Comparison of ENCODE assay signal across 8 cellular contexts in the genomic region with DNA sequence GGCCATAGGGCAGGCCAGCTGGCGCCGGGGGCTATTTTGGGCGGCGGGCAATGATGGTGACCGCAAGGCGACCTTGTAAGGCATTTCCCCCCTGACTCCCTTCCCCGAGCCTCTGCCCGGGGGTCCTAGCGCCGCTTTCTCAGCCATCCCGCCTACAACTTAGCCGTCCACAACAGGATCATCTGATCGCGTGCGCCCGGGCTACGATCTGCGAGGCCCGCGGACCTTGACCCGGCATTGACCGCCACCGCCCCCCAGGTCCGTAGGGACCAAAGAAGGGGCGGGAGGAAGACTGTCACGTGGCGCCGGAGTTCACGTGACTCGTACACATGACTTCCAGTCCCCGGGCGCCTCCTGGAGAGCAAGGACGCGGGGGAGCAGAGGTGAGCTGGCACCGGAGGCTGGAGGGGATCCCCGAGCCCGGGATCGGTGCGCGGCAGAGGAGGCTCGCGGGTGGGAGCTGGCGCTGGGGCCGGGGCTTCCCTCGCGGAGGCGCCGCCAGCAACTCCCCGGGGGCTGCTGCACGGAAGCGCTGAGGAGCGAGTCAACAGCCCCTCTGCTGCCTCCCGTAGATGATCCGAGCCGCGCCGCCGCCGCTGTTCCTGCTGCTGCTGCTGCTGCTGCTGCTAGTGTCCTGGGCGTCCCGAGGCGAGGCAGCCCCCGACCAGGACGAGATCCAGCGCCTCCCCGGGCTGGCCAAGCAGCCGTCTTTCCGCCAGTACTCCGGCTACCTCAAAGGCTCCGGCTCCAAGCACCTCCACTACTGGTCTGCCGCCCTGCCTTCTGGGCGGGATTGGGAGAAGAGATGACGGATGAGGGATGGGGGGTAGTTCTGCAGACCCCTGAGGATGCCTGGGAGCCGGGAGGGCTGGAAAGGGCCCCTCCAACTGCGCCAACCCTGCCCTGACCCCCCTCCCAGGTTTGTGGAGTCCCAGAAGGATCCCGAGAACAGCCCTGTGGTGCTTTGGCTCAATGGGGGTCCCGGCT. TPM values are rescaled to one million over a fixed set of nuclear protein-coding genes. Genes with fewer than 3 reads are reported as not detected.
DNase-seq lines count a peak whose midpoint lies in the region; ATAC-seq, FAIRE-seq and TF ChIP-seq lines count a peak whose summit lies in the region.

A gene (plus strand): TSS at position 339 of the 987 bp plus-strand sequence. CDS start 234 bp downstream, at position 573.
A gene with protein sequence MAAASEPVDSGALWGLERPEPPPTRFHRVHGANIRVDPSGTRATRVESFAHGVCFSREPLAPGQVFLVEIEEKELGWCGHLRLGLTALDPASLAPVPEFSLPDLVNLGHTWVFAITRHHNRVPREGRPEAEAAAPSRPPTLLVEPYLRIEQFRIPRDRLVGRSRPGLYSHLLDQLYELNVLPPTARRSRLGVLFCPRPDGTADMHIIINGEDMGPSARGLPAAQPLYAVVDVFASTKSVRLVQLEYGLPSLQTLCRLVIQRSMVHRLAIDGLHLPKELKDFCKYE (minus strand): TSS at position 212 of the 987 bp plus-strand sequence. CDS start 217 bp downstream, outside the sequence.

- no peak for TF ChIP-seq CTCF in astrocyte of the cerebellum (IDR thresholded peaks at IDR 0.05; ENCODE audit: low read depth, low read length, missing control alignments)
- no peak for TF ChIP-seq CTCF in hepatocyte (IDR thresholded peaks at IDR 0.05; ENCODE audit: poor library complexity)

- peak; percentile 100 for DNase-seq in GM12892 (ENCODE audit: insufficient read length)
- DNase-seq in NCI-H1436 (lab: John Stamatoyannopoulos, UW) = peak; percentile 75
- peak; percentile 74 for DNase-seq in T-helper 9 cell
- peak; percentile 69 for DNase-seq in astrocyte of the cerebellum (ENCODE audit: low read depth)
- peak; percentile 96 for DNase-seq in hepatocyte (ENCODE audit: low spot score)
- DNase-seq in retina = peak; percentile 99
- peak; percentile 94 to 97 for DNase-seq in aorta

- H3K9me3 ChIP-seq in hepatocyte (ENCODE audit: low read depth) = no peaks in the 10 kb centered on the region
- no peaks in the 10 kb centered on the region for H3K9me3 ChIP-seq in aorta (ENCODE audit: control insufficient read depth, low read length)

- intact Hi-C loops in aorta (cut with DNase I) = loop anchor here (1.0 to 5.0 kb wide), 3 partner anchors 43 to 94 kb away; a partner anchor contains a TSS

- H3K4me3 ChIP-seq in astrocyte of the cerebellum (ENCODE audit: low read depth, low read length) (peak within 1 kb of the TSS; percentile 78), hepatocyte (peak within 1 kb of the TSS; percentile 26), aorta (ENCODE audit: low read length in 2 of 2) (peak within 1 kb of the TSS; percentile 42 to 55)

- peak; percentile 88 for FAIRE-seq in GM12892 (lab: Jason Lieb, UNC)

- 4% methylated on average over 73 of the region's 77 CpGs for WGBS in hepatocyte (ENCODE audit: low lambda C conversion rate, missing lambda C conversion rate)
- 1% methylated on average over 60 to 77 of the region's 77 CpGs for WGBS in aorta, 2 donors

- in situ Hi-C loops in astrocyte of the cerebellum (cut with HindIII; ENCODE audit: low sequenced_read_pairs) = no loop called here

- H3K36me3 ChIP-seq in hepatocyte (replicated peaks; ENCODE audit: insufficient read depth, low read depth) (no peaks in the 10 kb centered on the region), aorta (ENCODE audit: control insufficient read depth in 1 of 2, insufficient read depth in 2 of 2, low read length in 1 of 2) (no peaks in the 10 kb centered on the region)

- H3K4me2 ChIP-seq in hepatocyte = peak within 1 kb of the TSS; percentile 92

- H3K27ac ChIP-seq in hepatocyte (peak within 1 kb of the TSS; percentile 86), aorta (ENCODE audit: low read depth in 1 of 2, low read length in 2 of 2) (peak within 1 kb of the TSS in 1 of 2 donors; percentile 50)

- peak; percentile 76 for ATAC-seq in HG02763 (IDR thresholded peaks at IDR 0.05; ENCODE audit: unreplicated experiment)
- peak; percentile 93 for ATAC-seq in aorta (ENCODE audit: low FRiP score)

- H3K27me3 ChIP-seq in hepatocyte = no peaks in the 10 kb centered on the region
- H3K27me3 ChIP-seq in aorta (ENCODE audit: control insufficient read depth in 1 of 2, insufficient read depth in 2 of 2, low read length in 1 of 2) = no peaks in the 10 kb centered on the region

- peak within 1 kb of the TSS; percentile 43 for H2AFZ ChIP-seq in hepatocyte

- H3K9me2 ChIP-seq in hepatocyte (replicated peaks; ENCODE audit: insufficient read depth) = no peaks in the 10 kb centered on the region

- H3K4me1 ChIP-seq in hepatocyte (ENCODE audit: insufficient read depth) (peaks cover 8% of the 10 kb centered on the region), aorta (ENCODE audit: control insufficient read depth in 1 of 2, insufficient read depth in 2 of 2, low read length in 2 of 2) (no peaks in the 10 kb centered on the region)

- peaks cover 44% of the 10 kb centered on the region for H3K79me2 ChIP-seq in hepatocyte

- H4K20me1 ChIP-seq in hepatocyte (ENCODE audit: insufficient read depth, poor library complexity, severe bottlenecking) = peaks cover 3% of the 10 kb centered on the region

- peak; percentile 68 for TF ChIP-seq POLR2A in GM12892 (IDR thresholded peaks at IDR 0.05; ENCODE audit: low read depth, low read length)

RNA-seq across cellular contexts. Expression of the first gene that starts in this region (rescaled TPM):
- polyA plus RNA-seq in GM12892 (2012; ENCODE audit: missing spikeins) = 32.8 TPM
- total RNA-seq in hepatocyte (401 and 425 TPM in 2 replicates), aorta (100 to 1,000 TPM in 1 of 2 donors, 10 to 100 TPM in 1; 83.4 to 140 TPM)
- polyA plus RNA-seq in hepatocyte (716 and 724 TPM in 2 replicates), aorta (100 to 1,000 TPM in 1 of 2 donors, 10 to 100 TPM in 1; 37.9 to 175 TPM)

RNA-seq across cellular contexts. Expression of the second gene that starts in this region (rescaled TPM):
- polyA plus RNA-seq in GM12892 (2012; ENCODE audit: missing spikeins) = 0.91 TPM
- total RNA-seq in hepatocyte (11.1 and 12.8 TPM in 2 replicates), aorta (10 to 100 TPM in 1 of 2 donors, 1 to 10 TPM in 1; 9.9 to 32.9 TPM)
- polyA plus RNA-seq in hepatocyte (11.7 and 11.8 TPM in 2 replicates), aorta (1 to 10 TPM; 2.0 to 7.0 TPM)

Comparison
In these comparisons a context has a peak if more than half of its experiments do, and no peak if none do; other contexts are left out.
1. H3K4me3 ChIP-seq: peak in every context shown above with its lines; median percentile 78 in astrocyte of the cerebellum; 48 in aorta; 26 in hepatocyte.